In genomic region chr18:49491534-49491856, GRCh38 we compare ENCODE assay signal across 8 cellular contexts. TPM values are rescaled to one million over a fixed set of nuclear protein-coding genes. Genes with fewer than 3 reads are reported as not detected.
DNase-seq lines count a peak whose midpoint lies in the region; ATAC-seq, FAIRE-seq and TF ChIP-seq lines count a peak whose summit lies in the region.

No MANE protein-coding gene starts in this region.

- POLR2A ChIA-PET in CD8-positive, alpha-beta memory T cell (lab: Charles Lee): no interaction called here
- POLR2A ChIA-PET in OCI-LY7 (lab: Charles Lee) (no interaction called here), endothelial cell of umbilical vein (lab: Charles Lee) (interaction anchor here (0.6 kb wide), 1 partner anchor 16 kb away, joined by 3 read pairs; no protein-coding TSS in a partner anchor)

- peaks cover 34% of the 10 kb centered on the region for H3K4me1 ChIP-seq in CD8-positive, alpha-beta memory T cell (ENCODE audit: insufficient read depth, low read length)
- H3K4me1 ChIP-seq in OCI-LY7 (ENCODE audit: insufficient read depth, low read length, poor library complexity, severe bottlenecking) (peaks cover 42% of the 10 kb centered on the region), endothelial cell of umbilical vein (ENCODE audit: control insufficient read depth, extremely low read depth, insufficient read depth, low read length) (peaks cover 35% of the 10 kb centered on the region)

- H3K9me3 Mint-ChIP-seq in CD8-positive, alpha-beta memory T cell: no peaks in the 10 kb centered on the region
- no peaks in the 10 kb centered on the region for H3K9me3 Mint-ChIP-seq in osteocyte (ENCODE audit: unreplicated experiment)

- no peak for DNase-seq in CD8-positive, alpha-beta memory T cell
- DNase-seq in OCI-LY7 (ENCODE audit: low spot score) (no peak), endothelial cell of umbilical vein (ENCODE audit: low read depth, low spot score) (no peak), osteocyte (ENCODE audit: extremely low spot score, unreplicated experiment) (no peak), iPS-NIHi7 (ENCODE audit: extremely low spot score) (no peak)

- BruUV-seq in OCI-LY7 (replicated peaks; lab: Mats Ljungman, UMichigan) (no TSS peak), endothelial cell of umbilical vein (replicated peaks; lab: Mats Ljungman, UMichigan) (no TSS peak)

- H3K4me2 ChIP-seq in OCI-LY7 (ENCODE audit: low read length) (peak overlapping the region; percentile 92), endothelial cell of umbilical vein (ENCODE audit: insufficient read depth, low read length) (peak overlapping the region; percentile 99)

- TF ChIP-seq CTCF in OCI-LY7 (conservative IDR thresholded peaks at IDR 0.05; ENCODE audit: low read length) (no peak), endothelial cell of umbilical vein (IDR thresholded peaks at IDR 0.05; ENCODE audit: extremely low read depth in 1 of 2, insufficient read depth in 1 of 2, low read depth in 1 of 2, low read length in 2 of 2) (no peak), osteocyte (IDR thresholded peaks at IDR 0.05) (no peak)

- peaks cover 50 to 68% (median 61%) of the 10 kb centered on the region in 3 donors for H3K4me1 Mint-ChIP-seq in CD8-positive, alpha-beta memory T cell
- H3K4me1 Mint-ChIP-seq in osteocyte (ENCODE audit: unreplicated experiment): peaks cover 44% of the 10 kb centered on the region

- peaks cover 35% of the 10 kb centered on the region for H3K36me3 ChIP-seq in CD8-positive, alpha-beta memory T cell (ENCODE audit: insufficient read depth, low read length)
- H3K36me3 ChIP-seq in OCI-LY7 (ENCODE audit: insufficient read depth, low read length) (peaks cover 49% of the 10 kb centered on the region), endothelial cell of umbilical vein (ENCODE audit: control insufficient read depth in 2 of 2, extremely low read depth in 1 of 2, insufficient read depth in 2 of 2, low read length in 2 of 2) (peaks cover 6 to 10% of the 10 kb centered on the region in 2 experiments)

- peak overlapping the region; percentile 86 for H3K9ac ChIP-seq in endothelial cell of umbilical vein (replicated peaks; ENCODE audit: extremely low read depth, insufficient read depth, low read length)

- peak overlapping the region; percentile 89 to 99 (median 97) for H3K4me3 Mint-ChIP-seq in CD8-positive, alpha-beta memory T cell
- peak overlapping the region; percentile 100 for H3K4me3 Mint-ChIP-seq in osteocyte (ENCODE audit: unreplicated experiment)

- H3K27ac ChIP-seq in CD8-positive, alpha-beta memory T cell (ENCODE audit: low read depth, low read length): peak overlapping the region; percentile 92
- H3K27ac ChIP-seq in OCI-LY7 (ENCODE audit: low read depth, low read length, poor library complexity, severe bottlenecking) (peak overlapping the region; percentile 89), endothelial cell of umbilical vein (ENCODE audit: insufficient read depth, low read depth, low read length) (peak overlapping the region; percentile 74)

- H3K79me2 ChIP-seq in OCI-LY7 (ENCODE audit: insufficient read depth, low read depth, low read length) (peaks cover 33% of the 10 kb centered on the region), endothelial cell of umbilical vein (ENCODE audit: control insufficient read depth, insufficient read depth, low read length) (peaks cover 28% of the 10 kb centered on the region)

- H3K27ac Mint-ChIP-seq in CD8-positive, alpha-beta memory T cell: peak overlapping the region; percentile 83 to 99 (median 98)
- peak overlapping the region; percentile 99 for H3K27ac Mint-ChIP-seq in osteocyte (ENCODE audit: unreplicated experiment)

- H3K4me3 ChIP-seq in CD8-positive, alpha-beta memory T cell (ENCODE audit: low read length): peak overlapping the region; percentile 93
- peak overlapping the region; percentile 100 for H3K4me3 ChIP-seq in OCI-LY7 (ENCODE audit: low read depth, low read length, poor library complexity, severe bottlenecking)
- peak overlapping the region; percentile 51 to 88 (median 81) for H3K4me3 ChIP-seq in endothelial cell of umbilical vein (replicated peaks in 1 of 3; ENCODE audit: insufficient read depth in 1 of 3, low read depth in 1 of 3, low read length in 3 of 3)

- intact Hi-C loops in OCI-LY7 (cut with micrococcal nuclease; ENCODE audit: unreplicated experiment): loop anchor here (5.0 kb wide), 1 partner anchor 321 kb away; the partner anchor contains the start of gene ACAA2
- intact Hi-C loops in endothelial cell of umbilical vein (cut with micrococcal nuclease): loop anchor here (5.0 kb wide), 1 partner anchor 791 kb away; the partner anchor contains the start of gene MBD1

- peaks cover 0 to 1% of the 10 kb centered on the region in 2 donors for H3K27me3 Mint-ChIP-seq in CD8-positive, alpha-beta memory T cell
- no peaks in the 10 kb centered on the region for H3K27me3 Mint-ChIP-seq in osteocyte (ENCODE audit: unreplicated experiment)

- dilution Hi-C loops in endothelial cell of umbilical vein (cut with MboI; ENCODE audit: extremely low pct_ligation_motif_present, low sequenced_read_pairs): no loop called here

- H3K9me1 ChIP-seq in endothelial cell of umbilical vein (replicated peaks; ENCODE audit: control insufficient read depth, extremely low read depth, insufficient read depth, low read length): no peaks in the 10 kb centered on the region

- no peak for TF ChIP-seq POLR2A in endothelial cell of umbilical vein (IDR thresholded peaks at IDR 0.05; ENCODE audit: low read depth, low read length)

- H4K20me1 ChIP-seq in OCI-LY7 (ENCODE audit: insufficient read depth, low read length): peaks cover 10% of the 10 kb centered on the region; the same call in 1 of the 2 replicates
- no peaks in the 10 kb centered on the region for H4K20me1 ChIP-seq in endothelial cell of umbilical vein (replicated peaks; ENCODE audit: control insufficient read depth, extremely low read depth, insufficient read depth, low read length)

- no peaks in the 10 kb centered on the region for H3K9me3 ChIP-seq in CD8-positive, alpha-beta memory T cell (ENCODE audit: low read length)
- H3K9me3 ChIP-seq in OCI-LY7 (ENCODE audit: low read length): no peaks in the 10 kb centered on the region
- H3K9me3 ChIP-seq in endothelial cell of umbilical vein (replicated peaks; ENCODE audit: control insufficient read depth, insufficient read depth, low read length): no peaks in the 10 kb centered on the region

- H3K27me3 ChIP-seq in CD8-positive, alpha-beta memory T cell (ENCODE audit: insufficient read depth, low read length, poor library complexity, severe bottlenecking): no peaks in the 10 kb centered on the region
- H3K27me3 ChIP-seq in endothelial cell of umbilical vein (ENCODE audit: control insufficient read depth in 2 of 2, insufficient read depth in 2 of 2, low read length in 2 of 2): no peaks in the 10 kb centered on the region

- H2AFZ ChIP-seq in OCI-LY7 (ENCODE audit: low read length) (no peak overlapping the region), endothelial cell of umbilical vein (ENCODE audit: low read depth, low read length) (no peak overlapping the region)

- CTCF ChIA-PET in CD8-positive, alpha-beta memory T cell (lab: Charles Lee): no interaction called here
- CTCF ChIA-PET in OCI-LY7 (lab: Charles Lee; ENCODE audit: unreplicated experiment): no interaction called here
- CTCF ChIA-PET in endothelial cell of umbilical vein (lab: Charles Lee): no interaction called here

- H3K36me3 Mint-ChIP-seq in CD8-positive, alpha-beta memory T cell: peaks cover 27 to 59% (median 30%) of the 10 kb centered on the region in 3 donors
- H3K36me3 Mint-ChIP-seq in osteocyte (ENCODE audit: unreplicated experiment): peaks cover 38% of the 10 kb centered on the region

- H3K9me2 ChIP-seq in OCI-LY7 (ENCODE audit: insufficient read depth, low read length): no peaks in the 10 kb centered on the region

- ATAC-seq in HG03135 (IDR thresholded peaks at IDR 0.05; ENCODE audit: unreplicated experiment) (no peak), GM21381 (IDR thresholded peaks at IDR 0.05; ENCODE audit: unreplicated experiment) (no peak), HG03521 (IDR thresholded peaks at IDR 0.05; ENCODE audit: unreplicated experiment) (no peak)

- no peak for FAIRE-seq in endothelial cell of umbilical vein (lab: Jason Lieb, UNC)

RNA-seq across cellular contexts. Expression of gene RPL17, which starts 0.8 kb away (rescaled TPM):
- 1,000 to 10,000 TPM; 2,009 to 2,032 TPM for total RNA-seq in CD8-positive, alpha-beta memory T cell
- 1,866 TPM for polyA plus RNA-seq in CD8-positive, alpha-beta memory T cell
- 1,122 and 1,135 TPM in 2 replicates for total RNA-seq in OCI-LY7 (2014; rRNA removed; shearing (Covaris generic))
- total RNA-seq in OCI-LY7 (2022): 1,167 and 1,261 TPM in 2 replicates
- 1,808 and 1,822 TPM in 2 replicates for total RNA-seq in endothelial cell of umbilical vein
- 2,510 and 3,284 TPM in 2 replicates for polyA plus RNA-seq in endothelial cell of umbilical vein
- 4,832 and 5,046 TPM in 2 replicates for polyA plus RNA-seq in endothelial cell of umbilical vein (2011; cell fraction: cytosol; rRNA removed)
- 1,295 and 1,487 TPM in 2 replicates for polyA plus RNA-seq in endothelial cell of umbilical vein (2011; cell fraction: nucleus; rRNA removed)
- polyA plus RNA-seq in endothelial cell of umbilical vein (2012): 3,722 and 3,858 TPM in 2 replicates
- 915 and 991 TPM in 2 replicates for polyA minus RNA-seq in endothelial cell of umbilical vein
- 476 TPM for polyA minus RNA-seq in endothelial cell of umbilical vein (2011; cell fraction: cytosol; rRNA and poly(A)+ RNA removed)
- polyA minus RNA-seq in endothelial cell of umbilical vein (2011; cell fraction: nucleus; rRNA and poly(A)+ RNA removed): 210 and 272 TPM in 2 replicates
- total RNA-seq in osteocyte: 1,438 and 1,511 TPM in 2 replicates

RNA-seq across cellular contexts. Expression of gene C18orf32, which starts 4.5 kb away (rescaled TPM):
- total RNA-seq in CD8-positive, alpha-beta memory T cell: 10 to 100 TPM; 23.4 to 25.4 TPM
- 99.9 TPM for polyA plus RNA-seq in CD8-positive, alpha-beta memory T cell
- 5.7 and 6.8 TPM in 2 replicates for total RNA-seq in OCI-LY7 (2014; rRNA removed; shearing (Covaris generic))
- 11.1 and 13.5 TPM in 2 replicates for total RNA-seq in OCI-LY7 (2022)
- 27.4 and 28.4 TPM in 2 replicates for total RNA-seq in endothelial cell of umbilical vein
- 18.7 and 20.4 TPM in 2 replicates for polyA plus RNA-seq in endothelial cell of umbilical vein
- polyA plus RNA-seq in endothelial cell of umbilical vein (2011; cell fraction: cytosol; rRNA removed): 20.2 and 27.0 TPM in 2 replicates
- 10.1 and 11.5 TPM in 2 replicates for polyA plus RNA-seq in endothelial cell of umbilical vein (2011; cell fraction: nucleus; rRNA removed)
- polyA plus RNA-seq in endothelial cell of umbilical vein (2012): 17.8 and 20.8 TPM in 2 replicates
- polyA minus RNA-seq in endothelial cell of umbilical vein: 3.4 and 4.1 TPM in 2 replicates
- polyA minus RNA-seq in endothelial cell of umbilical vein (2011; cell fraction: cytosol; rRNA and poly(A)+ RNA removed): 5.7 TPM
- 2.9 and 4.8 TPM in 2 replicates for polyA minus RNA-seq in endothelial cell of umbilical vein (2011; cell fraction: nucleus; rRNA and poly(A)+ RNA removed)
- total RNA-seq in osteocyte: 42.4 and 47.8 TPM in 2 replicates

RNA-seq across cellular contexts. Expression of gene DYM, which starts 31.1 kb away (rescaled TPM):
- 10 to 100 TPM; 71.6 to 76.8 TPM for total RNA-seq in CD8-positive, alpha-beta memory T cell
- 40.5 TPM for polyA plus RNA-seq in CD8-positive, alpha-beta memory T cell
- total RNA-seq in OCI-LY7 (2014; rRNA removed; shearing (Covaris generic)): 82.6 and 128 TPM in 2 replicates
- total RNA-seq in OCI-LY7 (2022) (59.2 and 77.2 TPM in 2 replicates), endothelial cell of umbilical vein (53.2 and 57.4 TPM in 2 replicates), osteocyte (84.6 and 85.6 TPM in 2 replicates)
- polyA plus RNA-seq in endothelial cell of umbilical vein: 21.9 and 26.4 TPM in 2 replicates
- 20.6 and 27.6 TPM in 2 replicates for polyA plus RNA-seq in endothelial cell of umbilical vein (2011; cell fraction: cytosol; rRNA removed)
- polyA plus RNA-seq in endothelial cell of umbilical vein (2011; cell fraction: nucleus; rRNA removed): 20.8 and 22.8 TPM in 2 replicates
- polyA plus RNA-seq in endothelial cell of umbilical vein (2012): 29.9 and 40.9 TPM in 2 replicates
- polyA minus RNA-seq in endothelial cell of umbilical vein: 124 TPM in 2 replicates
- 56.4 TPM for polyA minus RNA-seq in endothelial cell of umbilical vein (2011; cell fraction: cytosol; rRNA and poly(A)+ RNA removed)
- polyA minus RNA-seq in endothelial cell of umbilical vein (2011; cell fraction: nucleus; rRNA and poly(A)+ RNA removed): 211 and 218 TPM in 2 replicates
